ENCODE assay signal across 10 cellular contexts in the genomic region with DNA sequence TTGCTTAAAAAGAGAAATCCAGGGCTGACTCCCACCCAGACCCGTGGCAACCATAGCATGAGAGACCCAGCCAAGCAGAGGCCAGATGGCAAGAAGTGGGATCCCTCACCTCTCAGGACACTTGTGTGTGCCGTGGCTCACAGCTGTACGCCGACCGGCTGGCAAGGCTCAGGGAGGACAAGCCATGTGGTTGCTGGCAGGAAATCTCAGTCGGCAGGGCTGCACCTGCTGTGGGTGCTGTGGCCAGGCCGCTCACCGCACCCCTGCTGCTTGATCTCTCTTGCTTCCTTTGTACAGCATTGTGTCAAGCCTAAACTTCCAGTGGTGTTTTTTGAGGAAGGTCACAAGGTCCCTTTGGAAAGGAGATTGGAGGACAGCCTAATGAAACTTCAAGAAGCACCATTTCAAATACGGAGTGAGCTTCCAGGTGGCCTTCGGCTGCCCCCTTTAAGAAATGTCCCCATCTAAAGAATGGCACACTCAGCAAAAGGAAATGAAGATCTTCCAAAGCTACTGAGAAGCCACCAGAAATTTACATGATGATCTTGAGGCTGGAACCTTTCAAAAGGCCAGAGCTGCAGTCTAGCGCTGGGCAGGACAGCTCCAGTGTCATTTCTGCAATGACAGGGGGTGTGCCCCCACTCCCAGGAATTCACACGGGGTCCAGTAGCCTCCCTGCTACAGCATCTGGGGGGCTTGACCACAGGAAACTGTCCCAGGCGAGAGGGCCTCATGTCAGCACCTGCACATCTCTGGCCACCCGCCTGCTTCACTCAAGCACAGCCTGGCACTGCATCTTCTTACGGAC.
A peak's percentile ranks its signal among the peaks of the same experiment; 100 is the strongest.
DNase-seq lines count a peak whose midpoint lies in the region; ATAC-seq, FAIRE-seq and TF ChIP-seq lines count a peak whose summit lies in the region.
"Had no signal": no experiment of that assay in that cellular context is flagged by ENCODE, and none has a peak within 500 bp of the region (broad histone marks: within the 10 kb centered on the region; RNA-seq: fewer than 3 reads in every experiment).

No MANE protein-coding gene starts in this region.

- intact Hi-C loops in posterior cingulate gyrus (cut with DNase I): no loop called here

- H3K36me3 Mint-ChIP-seq in endodermal cell (ENCODE audit: low read depth): no peaks in the 10 kb centered on the region

- WGBS in endodermal cell (ENCODE audit: insufficient coverage in 1 of 2, insufficient read length in 1 of 2), 2 experiments: 94 to 95% methylated on average over 9 to 15 of the region's 15 CpGs

- H3K36me3 ChIP-seq in endodermal cell (ENCODE audit: control insufficient read depth, insufficient read depth, low read length) (no peaks in the 10 kb centered on the region), MG63 (no peaks in the 10 kb centered on the region)

- peaks cover 6% of the 10 kb centered on the region for H3K4me1 Mint-ChIP-seq in endodermal cell

- no peaks in the 10 kb centered on the region for H3K27me3 ChIP-seq in endodermal cell (ENCODE audit: control insufficient read depth, insufficient read depth, low read length, poor library complexity, severe bottlenecking)
- no peaks in the 10 kb centered on the region for H3K27me3 ChIP-seq in MG63

- H3K4me3 Mint-ChIP-seq in endodermal cell: no peak overlapping the region

- H3K27ac Mint-ChIP-seq in endodermal cell: no peak overlapping the region

- H3K4me1 ChIP-seq in endodermal cell (ENCODE audit: control insufficient read depth, insufficient read depth, low read length): no peaks in the 10 kb centered on the region

- no peak for TF ChIP-seq CTCF in endodermal cell (conservative IDR thresholded peaks at IDR 0.05)

- no peaks in the 10 kb centered on the region for H3K9me3 Mint-ChIP-seq in endodermal cell

- FAIRE-seq in GM12891 (lab: Jason Lieb, UNC): peak; percentile 41
- FAIRE-seq: endothelial cell of umbilical vein, RCC 7860 had no signal

- no peak overlapping the region for H3K4me3 ChIP-seq in endodermal cell (ENCODE audit: low read length)
- no peak overlapping the region for H3K4me3 ChIP-seq in MG63

- H3K27me3 Mint-ChIP-seq in endodermal cell (ENCODE audit: insufficient read depth): peaks cover 3% of the 10 kb centered on the region

- DNase-seq in GM12891 (ENCODE audit: insufficient read length, low spot score): no peak
- peak; percentile 14 for DNase-seq in NCI-H524 treated with DMSO at 0.1 percent for 48 hours (lab: John Stamatoyannopoulos, UW)
- peak; percentile 27 for DNase-seq in endodermal cell
- DNase-seq in MG63: no peak
- no peak for DNase-seq in occipital lobe (lab: John Stamatoyannopoulos, UW)
- no peak for DNase-seq in posterior cingulate gyrus
- no peak for DNase-seq in NCI-H2227 treated with DMSO at 0.1 percent for 48 hours (lab: John Stamatoyannopoulos, UW)

- no peak overlapping the region for H3K27ac ChIP-seq in endodermal cell (ENCODE audit: low read depth, low read length)

- H3K9ac ChIP-seq in endodermal cell (ENCODE audit: extremely low read depth, low read length, poor library complexity, severe bottlenecking): no peak overlapping the region

- ATAC-seq in GM21619 (IDR thresholded peaks at IDR 0.05; ENCODE audit: unreplicated experiment): peak; percentile 51

- TF ChIP-seq POLR2A in GM12891 (IDR thresholded peaks at IDR 0.05; ENCODE audit: low read depth, low read length): no peak

- H3K9me3 ChIP-seq in endodermal cell (ENCODE audit: control insufficient read depth, low read length) (no peaks in the 10 kb centered on the region), MG63 (no peaks in the 10 kb centered on the region)

TF ChIP-seq in GM12891, 5 proteins besides CTCF, POLR2A, EP300 and RAD21:
- no peak for TF ChIP-seq POU2F2 (IDR thresholded peaks at IDR 0.05; ENCODE audit: low read depth, low read length)
- no peak for TF ChIP-seq POLR2AphosphoS5 (IDR thresholded peaks at IDR 0.05; ENCODE audit: low read depth, low read length)
- no peak for TF ChIP-seq PAX5 (IDR thresholded peaks at IDR 0.05; ENCODE audit: insufficient read depth, low read length, severe bottlenecking)
- TF ChIP-seq SPI1 (IDR thresholded peaks at IDR 0.05; ENCODE audit: low read depth, low read length): no peak
- TF ChIP-seq TAF1 (IDR thresholded peaks at IDR 0.05; ENCODE audit: low read depth, low read length): no peak
TF ChIP-seq in GM12891: peak in this region for 0.

Comparison
In these comparisons a context has a peak if more than half of its experiments do, and no peak if none do; other contexts are left out.
1. DNase-seq: peak in NCI-H524 treated with DMSO at 0.1 percent for 48 hours (single experiment) and endodermal cell (single experiment); none in GM12891 (single experiment), MG63 (single experiment), occipital lobe (single experiment), posterior cingulate gyrus (0 of 10) and NCI-H2227 treated with DMSO at 0.1 percent for 48 hours (single experiment).